In genomic region chr15:90901799-90902655, GRCh38 we compare ENCODE assay signal across 1 cellular context.
TF ChIP-seq lines count a peak whose summit lies in the region.

No MANE protein-coding gene starts in this region.

TF ChIP-seq in A549, 52 proteins besides CTCF, POLR2A, EP300 and RAD21 (continued from another document):
- TF ChIP-seq HMGXB4 (CRISPR knock-in tag; IDR thresholded peaks at IDR 0.05; ENCODE audit: borderline replicate concordance) (peak; percentile 95; the same call in 1 of the 2 replicates), E2F6 (IDR thresholded peaks at IDR 0.05; ENCODE audit: borderline replicate concordance, low read depth) (peak; percentile 42; the same call in 1 of the 2 replicates), PHF8 (IDR thresholded peaks at IDR 0.05; ENCODE audit: borderline replicate concordance, low read depth) (peak; percentile 74), HDAC2 (IDR thresholded peaks at IDR 0.05) (no peak), SMC3 (IDR thresholded peaks at IDR 0.05) (peak; percentile 68), ELK1 (IDR thresholded peaks at IDR 0.05; ENCODE audit: low read depth, low read length) (no peak), HOXB13 (CRISPR knock-in tag; IDR thresholded peaks at IDR 0.05; ENCODE audit: low read depth) (no peak), ZC3H11A (IDR thresholded peaks at IDR 0.05) (no peak), RFX5 (IDR thresholded peaks at IDR 0.05) (0 out of 2 replicates have a peak, but pooled peaks have one; percentile 41), CEBPB (IDR thresholded peaks at IDR 0.05) (no peak)
